In genomic region chr20:54585222-54585621, GRCh38 we compare ENCODE assay signal across 20 cellular contexts.
DNase-seq lines count a peak whose midpoint lies in the region; ATAC-seq and TF ChIP-seq lines count a peak whose summit lies in the region.
"Had no signal": no experiment of that assay in that cellular context is flagged by ENCODE, and none has a peak within 500 bp of the region (broad histone marks: within the 10 kb centered on the region; RNA-seq: fewer than 3 reads in every experiment).

No MANE protein-coding gene starts in this region.

- no peak overlapping the region for H2AK5ac ChIP-seq in mesendoderm (ENCODE audit: low read length)

- no peaks in the 10 kb centered on the region for H3K4me1 Mint-ChIP-seq in activated CD4-positive, alpha-beta T cell treated with anti-CD3 and anti-CD28 coated beads, Interleukin-2, amount 10 ng/mL, durations not matched to agents 24 days and 14 days

- H3K79me2 ChIP-seq in mesendoderm (ENCODE audit: control insufficient read depth, insufficient read depth, low read length) = no peaks in the 10 kb centered on the region

- H3K36me3 ChIP-seq in RWPE2 (ENCODE audit: low read depth) (no peaks in the 10 kb centered on the region), mesendoderm (ENCODE audit: control insufficient read depth, insufficient read depth, low read length) (no peaks in the 10 kb centered on the region), right lobe of liver (no peaks in the 10 kb centered on the region)
- H3K36me3 ChIP-seq: HAP-1 had no signal

- intact Hi-C loops in activated CD4-positive, alpha-beta T cell treated with anti-CD3 and anti-CD28 coated beads, Interleukin-2, amount 10 ng/mL, durations not matched to agents 24 days and 14 days (cut with micrococcal nuclease) = no loop called here
- intact Hi-C loops in right lobe of liver (cut with DNase I) = no loop called here

- no peak overlapping the region for H4K5ac ChIP-seq in mesendoderm (ENCODE audit: low read length)

- H3K9me3 ChIP-seq in RWPE2 (ENCODE audit: severe bottlenecking) (no peaks in the 10 kb centered on the region), right lobe of liver (no peaks in the 10 kb centered on the region)
- H3K9me3 ChIP-seq: A549, Caco-2, HAP-1 had no signal

- H3K4me3 ChIP-seq in RWPE2 (ENCODE audit: severe bottlenecking) (no peak overlapping the region), fibroblast of mammary gland (ENCODE audit: control insufficient read depth, low read depth, low read length) (no peak overlapping the region), mesendoderm (ENCODE audit: low read length) (no peak overlapping the region), right lobe of liver (no peak overlapping the region)
- H3K4me3 ChIP-seq: A549, GM23248, HAP-1 had no signal

- H3K27me3 ChIP-seq in RWPE2 (ENCODE audit: insufficient read depth, poor library complexity, severe bottlenecking) (peaks cover 24% of the 10 kb centered on the region), mesendoderm (ENCODE audit: insufficient read depth, low read length, poor library complexity) (no peaks in the 10 kb centered on the region), right lobe of liver (no peaks in the 10 kb centered on the region)

- H3K4ac ChIP-seq in mesendoderm (ENCODE audit: low read depth, low read length) = no peak overlapping the region

- no peak overlapping the region for H3K4me3 Mint-ChIP-seq in activated CD4-positive, alpha-beta T cell treated with anti-CD3 and anti-CD28 coated beads, Interleukin-2, amount 10 ng/mL, durations not matched to agents 24 days and 14 days
- H3K4me3 Mint-ChIP-seq: CD4-positive, alpha-beta T cell had no signal

- no peak overlapping the region for H3K23ac ChIP-seq in mesendoderm (ENCODE audit: low read length)

- no peak for TF ChIP-seq POLR2A in right lobe of liver (IDR thresholded peaks at IDR 0.05)

- H3K9ac ChIP-seq in mesendoderm (ENCODE audit: low read length) = no peak overlapping the region
- H3K9ac ChIP-seq: GM23248 had no signal

- DNase-seq in activated CD4-positive, alpha-beta T cell treated with anti-CD3 and anti-CD28 coated beads, Interleukin-2, amount 10 ng/mL, durations not matched to agents 24 days and 14 days = peak; percentile 17
- DNase-seq in activated CD4-positive, alpha-beta T cell treated with anti-CD3 and anti-CD28 coated beads, Interleukin-2, amount 50 U/mL, for 1 hour = no peak
- DNase-seq in RWPE2 (ENCODE audit: low spot score) (no peak), fibroblast of mammary gland (ENCODE audit: low read depth) (peak; percentile 1), mesendoderm (peak; percentile 26), NK-92 (lab: John Stamatoyannopoulos, UW; ENCODE audit: unreplicated experiment) (no peak), right lobe of liver (no peak)
- DNase-seq: AML-193; Caco-2; CD4-positive, alpha-beta T cell; DMS153; DMS79; GDM1; GM23248; IMR-90 had no signal

- no peak overlapping the region for H2BK5ac ChIP-seq in mesendoderm (ENCODE audit: low read length)

- H3K27ac Mint-ChIP-seq in activated CD4-positive, alpha-beta T cell treated with anti-CD3 and anti-CD28 coated beads, Interleukin-2, amount 10 ng/mL, durations not matched to agents 24 days and 14 days = no peak overlapping the region
- H3K27ac Mint-ChIP-seq: CD4-positive, alpha-beta T cell had no signal

- WGBS in mesendoderm (ENCODE audit: extremely low coverage, insufficient coverage, low lambda C conversion rate) = no CpG with 5 or more reads among the region's 3 CpGs
- WGBS in right lobe of liver (ENCODE audit: insufficient coverage, low coverage, low lambda C conversion rate, missing lambda C conversion rate) = 35% methylated on average over 2 of the region's 3 CpGs

- H3K56ac ChIP-seq in mesendoderm (ENCODE audit: low read length) = no peak overlapping the region

- ATAC-seq in RWPE2 (ENCODE audit: low read depth) (peak; percentile 54; the same call in 2 of the 3 replicates), GM19455 (IDR thresholded peaks at IDR 0.05; ENCODE audit: unreplicated experiment) (no peak), right lobe of liver (no peak)
- ATAC-seq: A549 had no signal

- no peaks in the 10 kb centered on the region for H3K36me3 Mint-ChIP-seq in activated CD4-positive, alpha-beta T cell treated with anti-CD3 and anti-CD28 coated beads, Interleukin-2, amount 10 ng/mL, durations not matched to agents 24 days and 14 days (ENCODE audit: low read depth)

- no peaks in the 10 kb centered on the region for H3K4me1 ChIP-seq in RWPE2 (ENCODE audit: insufficient read depth, poor library complexity, severe bottlenecking)
- H3K4me1 ChIP-seq in mesendoderm (ENCODE audit: control insufficient read depth, low read depth, low read length) = no peaks in the 10 kb centered on the region
- H3K4me1 ChIP-seq in right lobe of liver = no peaks in the 10 kb centered on the region
- H3K4me1 ChIP-seq: A549, Caco-2, HAP-1 had no signal

- H3K79me1 ChIP-seq in mesendoderm (ENCODE audit: low read length) = no peaks in the 10 kb centered on the region

- no peak overlapping the region for H3K4me2 ChIP-seq in mesendoderm (ENCODE audit: low read length)
- H3K4me2 ChIP-seq: A549 had no signal

- no peak for TF ChIP-seq CTCF in RWPE2 (IDR thresholded peaks at IDR 0.05; ENCODE audit: poor library complexity, severe bottlenecking)
- no peak for TF ChIP-seq CTCF in fibroblast of mammary gland (conservative IDR thresholded peaks at IDR 0.05; ENCODE audit: control insufficient read depth, insufficient read depth, low read depth, low read length)
- no peak for TF ChIP-seq CTCF in right lobe of liver (IDR thresholded peaks at IDR 0.05)

- H4K8ac ChIP-seq in mesendoderm (ENCODE audit: low read depth, low read length) = no peak overlapping the region

- no peak overlapping the region for H3K18ac ChIP-seq in mesendoderm (ENCODE audit: low read length)

- no peak overlapping the region for H2BK120ac ChIP-seq in mesendoderm (ENCODE audit: low read depth, low read length)

- H2BK15ac ChIP-seq in mesendoderm (replicated peaks; ENCODE audit: low read depth) = no peak overlapping the region

- no peaks in the 10 kb centered on the region for H3K9me3 Mint-ChIP-seq in activated CD4-positive, alpha-beta T cell treated with anti-CD3 and anti-CD28 coated beads, Interleukin-2, amount 10 ng/mL, durations not matched to agents 24 days and 14 days
- H3K9me3 Mint-ChIP-seq: CD4-positive, alpha-beta T cell had no signal

- H3K27me3 Mint-ChIP-seq in activated CD4-positive, alpha-beta T cell treated with anti-CD3 and anti-CD28 coated beads, Interleukin-2, amount 10 ng/mL, durations not matched to agents 24 days and 14 days = no peaks in the 10 kb centered on the region

- no peak overlapping the region for H3K27ac ChIP-seq in RWPE2 (ENCODE audit: poor library complexity, severe bottlenecking)
- no peak overlapping the region for H3K27ac ChIP-seq in mesendoderm (ENCODE audit: low read depth, low read length)
- no peak overlapping the region for H3K27ac ChIP-seq in right lobe of liver
- H3K27ac ChIP-seq: 22Rv1, A549, C4-2B, GM23248 had no signal

Comparison
In these comparisons a context has a peak if more than half of its experiments do, and no peak if none do; other contexts are left out.
1. DNase-seq: peak in activated CD4-positive, alpha-beta T cell treated with anti-CD3 and anti-CD28 coated beads, Interleukin-2, amount 10 ng/mL, durations not matched to agents 24 days and 14 days (single experiment), fibroblast of mammary gland (single experiment) and mesendoderm (single experiment); none in activated CD4-positive, alpha-beta T cell treated with anti-CD3 and anti-CD28 coated beads, Interleukin-2, amount 50 U/mL, for 1 hour (single experiment), RWPE2 (single experiment), NK-92 (single experiment) and right lobe of liver (0 of 3).